8 cellular contexts compared by ENCODE assay signal in genomic region chr5:174327317-174327864, GRCh38.
A peak's percentile ranks its signal among the peaks of the same experiment; 100 is the strongest.
DNase-seq lines count a peak whose midpoint lies in the region; FAIRE-seq and TF ChIP-seq lines count a peak whose summit lies in the region.

No MANE protein-coding gene starts in this region.

- no peaks in the 10 kb centered on the region for H3K9me3 ChIP-seq in SJCRH30 (replicated peaks)
- H3K9me3 ChIP-seq in ascending aorta = no peaks in the 10 kb centered on the region

- H3K4me3 ChIP-seq in SJCRH30 = no peak overlapping the region
- no peak overlapping the region for H3K4me3 ChIP-seq in ascending aorta

- H3K27me3 ChIP-seq in SJCRH30 (0 out of 2 replicates have a peak, but pooled peaks cover 3% of the 10 kb centered on the region), ascending aorta (no peaks in the 10 kb centered on the region)

- TF ChIP-seq CTCF in LNCAP (IDR thresholded peaks at IDR 0.05) (peak; percentile 93), ascending aorta (IDR thresholded peaks at IDR 0.05) (peak; percentile 32 to 70 (median 57))

- H3K36me3 ChIP-seq in SJCRH30 = no peaks in the 10 kb centered on the region
- H3K36me3 ChIP-seq in ascending aorta = no peaks in the 10 kb centered on the region

- DNase-seq in AG08396 (ENCODE audit: low spot score) (peak; percentile 60), GM12891 (ENCODE audit: insufficient read length, low spot score) (peak; percentile 57), SJCRH30 (peak; percentile 80 to 93), ascending aorta (ENCODE audit: low spot score in 2 of 2) (no peak), iPS-NIHi11 (ENCODE audit: low spot score) (peak; percentile 94), cortex of kidney (lab: John Stamatoyannopoulos, UW) (no peak)
- peak; percentile 35 for DNase-seq in stimulated activated CD4-positive, alpha-beta T cell treated with anti-CD3 and anti-CD28 coated beads, Interleukin-4, amount 100 ng/mL, for 24 hours

- no peak for TF ChIP-seq POLR2A in GM12891 (IDR thresholded peaks at IDR 0.05; ENCODE audit: low read depth, low read length)

- H3K27ac ChIP-seq in SJCRH30 (no peak overlapping the region), ascending aorta (no peak overlapping the region)

- no peak for FAIRE-seq in GM12891 (lab: Jason Lieb, UNC)

- intact Hi-C loops in ascending aorta (cut with DNase I) = loop anchor here (5.0 kb wide), 2 partner anchors 90 to 465 kb away; no protein-coding TSS in a partner anchor

- H3K4me1 ChIP-seq in SJCRH30 (peaks cover 3% of the 10 kb centered on the region; the same call in 1 of the 2 replicates), ascending aorta (no peaks in the 10 kb centered on the region)

TF ChIP-seq in GM12891, 5 proteins besides CTCF, POLR2A, EP300 and RAD21:
- no peak for TF ChIP-seq POLR2AphosphoS5 (IDR thresholded peaks at IDR 0.05; ENCODE audit: low read depth, low read length)
- no peak for TF ChIP-seq TAF1 (IDR thresholded peaks at IDR 0.05; ENCODE audit: low read depth, low read length)
- TF ChIP-seq POU2F2 (IDR thresholded peaks at IDR 0.05; ENCODE audit: low read depth, low read length) = no peak
- TF ChIP-seq SPI1 (IDR thresholded peaks at IDR 0.05; ENCODE audit: low read depth, low read length) = no peak
- TF ChIP-seq PAX5 (IDR thresholded peaks at IDR 0.05; ENCODE audit: insufficient read depth, low read length, severe bottlenecking) = no peak

Comparison
In these comparisons a context has a peak if more than half of its experiments do, and no peak if none do; other contexts are left out.
1. DNase-seq: peak in AG08396 (single experiment), GM12891 (single experiment), SJCRH30 (2 of 2), iPS-NIHi11 (single experiment) and stimulated activated CD4-positive, alpha-beta T cell treated with anti-CD3 and anti-CD28 coated beads, Interleukin-4, amount 100 ng/mL, for 24 hours (single experiment); none in ascending aorta (0 of 2) and cortex of kidney (single experiment).